In genomic region chr7:140697447-140698143, GRCh38 we compare ENCODE assay signal across 1 cellular context.
TF ChIP-seq lines count a peak whose summit lies in the region.

No MANE protein-coding gene starts in this region.

TF ChIP-seq in GM23338, 12 proteins besides CTCF, POLR2A, EP300 and RAD21:
- TF ChIP-seq ZNF462 (CRISPR knock-in tag; IDR thresholded peaks at IDR 0.05) (no peak), ZNF114 (CRISPR knock-in tag; IDR thresholded peaks at IDR 0.05) (no peak), EZH2phosphoT487 (IDR thresholded peaks at IDR 0.05; ENCODE audit: unreplicated experiment) (no peak), POLR2AphosphoS5 (IDR thresholded peaks at IDR 0.05; ENCODE audit: low read depth) (no peak), STAT1 (IDR thresholded peaks at IDR 0.05; ENCODE audit: unreplicated experiment) (no peak), ZNF331 (CRISPR knock-in tag; IDR thresholded peaks at IDR 0.05; ENCODE audit: low read depth) (no peak), ETS1 (IDR thresholded peaks at IDR 0.05) (no peak), CREB1 (CRISPR knock-in tag; IDR thresholded peaks at IDR 0.05; ENCODE audit: low read depth) (no peak), JUNB (IDR thresholded peaks at IDR 0.05; ENCODE audit: unreplicated experiment) (no peak), EZH2 (IDR thresholded peaks at IDR 0.05; ENCODE audit: low read depth, unreplicated experiment) (no peak), NANOG (IDR thresholded peaks at IDR 0.05; ENCODE audit: borderline replicate concordance) (no peak), REST (IDR thresholded peaks at IDR 0.05; ENCODE audit: unreplicated experiment) (no peak)
